Comparison of ENCODE assay signal across 11 cellular contexts in genomic region chr14:63650336-63650952, GRCh38. TPM values are rescaled to one million over a fixed set of nuclear protein-coding genes. Genes with fewer than 3 reads are reported as not detected.
DNase-seq lines count a peak whose midpoint lies in the region; ATAC-seq, FAIRE-seq and TF ChIP-seq lines count a peak whose summit lies in the region.
"Had no signal": no experiment of that assay in that cellular context is flagged by ENCODE, and none has a peak within 500 bp of the region (broad histone marks: within the 10 kb centered on the region; RNA-seq: fewer than 3 reads in every experiment).

No MANE protein-coding gene starts in this region.

- H3K27me3 ChIP-seq in CD4-positive, alpha-beta T cell (ENCODE audit: control insufficient read depth, insufficient read depth, low read length): no peaks in the 10 kb centered on the region
- H3K27me3 ChIP-seq in pancreas: no peaks in the 10 kb centered on the region
- H3K27me3 ChIP-seq in suprapubic skin: no peaks in the 10 kb centered on the region
- H3K27me3 ChIP-seq: BE2C, ovary had no signal

- peak overlapping the region; percentile 80 for H3K27ac ChIP-seq in CD4-positive, alpha-beta T cell (ENCODE audit: low read depth, low read length)
- H3K27ac ChIP-seq in pancreas (peak overlapping the region; percentile 33 to 72 (median 54)), suprapubic skin (no peak overlapping the region)
- H3K27ac ChIP-seq: ovary had no signal

- peak overlapping the region; percentile 85 for H3K4me3 Mint-ChIP-seq in CD4-positive, alpha-beta T cell

- ATAC-seq in CD4-positive, alpha-beta T cell (ENCODE audit: poor library complexity): peak; percentile 97
- ATAC-seq in HG03442 (IDR thresholded peaks at IDR 0.05; ENCODE audit: unreplicated experiment): peak; percentile 67
- peak; percentile 68 to 97 (median 92) for ATAC-seq in pancreas

- 40 to 44% methylated on average over 3 of the region's 3 CpGs for whole genome bisulfite sequencing in pancreas, 2 donors
- 88% methylated on average over 3 of the region's 3 CpGs for whole genome bisulfite sequencing in suprapubic skin

- H3K4me1 ChIP-seq in pancreas: peaks cover 5 to 10% (median 8%) of the 10 kb centered on the region in 3 donors
- no peaks in the 10 kb centered on the region for H3K4me1 ChIP-seq in suprapubic skin
- H3K4me1 ChIP-seq: BE2C had no signal

- H3K9me3 ChIP-seq in CD4-positive, alpha-beta T cell (ENCODE audit: control insufficient read depth, low read length): no peaks in the 10 kb centered on the region
- H3K9me3 ChIP-seq in pancreas (no peaks in the 10 kb centered on the region), suprapubic skin (no peaks in the 10 kb centered on the region)
- H3K9me3 ChIP-seq: BE2C, ovary had no signal

- no peak for FAIRE-seq in pancreas (lab: Jason Lieb, UNC)

- H3K27ac Mint-ChIP-seq in CD4-positive, alpha-beta T cell: peak overlapping the region; percentile 100

- no peak for TF ChIP-seq POLR2A in suprapubic skin (IDR thresholded peaks at IDR 0.05)

- no peak for TF ChIP-seq CTCF in CD4-positive, alpha-beta T cell (IDR thresholded peaks at IDR 0.05)
- TF ChIP-seq CTCF in pancreas (IDR thresholded peaks at IDR 0.05): no peak
- no peak for TF ChIP-seq CTCF in GM13976 (IDR thresholded peaks at IDR 0.05; ENCODE audit: borderline replicate concordance, control extremely low read depth, extremely low read depth, insufficient read depth, missing control alignments)
- no peak for TF ChIP-seq CTCF in suprapubic skin (IDR thresholded peaks at IDR 0.05)
- no peak for TF ChIP-seq CTCF in GM20000 (IDR thresholded peaks at IDR 0.05; ENCODE audit: extremely low read depth, missing control alignments)

- no peak overlapping the region for H3K4me3 ChIP-seq in pancreas
- H3K4me3 ChIP-seq in suprapubic skin: no peak overlapping the region
- H3K4me3 ChIP-seq: ovary had no signal

- POLR2A ChIA-PET in CD4-positive, alpha-beta T cell (lab: Charles Lee): interaction anchor here (0.6 to 4.8 kb wide), 32 partner anchors 8 to 1018 kb away, joined by 3 to 268 read pairs (median 4); partner anchors contain the start of genes PPP2R5E, SGPP1, WDR89 and ZBTB1

- TF ChIP-seq EP300 in suprapubic skin (IDR thresholded peaks at IDR 0.05): no peak

- H3K36me3 Mint-ChIP-seq in CD4-positive, alpha-beta T cell (ENCODE audit: low read depth): peaks cover 40% of the 10 kb centered on the region

- peaks cover 0 to 3% (median 0%) of the 10 kb centered on the region in 3 donors for H3K36me3 ChIP-seq in pancreas
- H3K36me3 ChIP-seq in suprapubic skin: no peaks in the 10 kb centered on the region
- H3K36me3 ChIP-seq: BE2C, ovary had no signal

- in situ Hi-C loops in GM13976 (cut with MboI; ENCODE audit: low sequenced_read_pairs, unreplicated experiment): no loop called here

- H3K9me3 Mint-ChIP-seq in CD4-positive, alpha-beta T cell: no peaks in the 10 kb centered on the region

- peak; percentile 35 to 70 (median 52) for DNase-seq in CD4-positive, alpha-beta T cell
- DNase-seq in activated T-helper 1 cell treated with anti-CD3 and anti-CD28 coated beads, Interleukin-2, amount 50 U/mL, for 16 hours (ENCODE audit: low read depth in 1 of 2, low spot score in 1 of 2): peak; percentile 11 to 18
- DNase-seq in pancreas (peak in 2 of 6 donors; percentile 48 to 51), NCI-H1930 (lab: John Stamatoyannopoulos, UW) (no peak), GM13976 (ENCODE audit: low spot score) (no peak), suprapubic skin (ENCODE audit: low spot score in 2 of 2) (no peak), GM20000 (ENCODE audit: low spot score) (no peak)
- DNase-seq: BE2C, GOT3, ovary had no signal

- CTCF ChIA-PET in CD4-positive, alpha-beta T cell (lab: Charles Lee): interaction anchor here (0.7 to 3.2 kb wide), 3 partner anchors 9 to 34 kb away, joined by 3 to 15 read pairs (median 3); partner anchors contain the start of gene WDR89

- no peaks in the 10 kb centered on the region for H3K27me3 Mint-ChIP-seq in CD4-positive, alpha-beta T cell

- peaks cover 50% of the 10 kb centered on the region for H3K4me1 Mint-ChIP-seq in CD4-positive, alpha-beta T cell (ENCODE audit: low read depth)

- intact Hi-C loops in CD4-positive, alpha-beta T cell (cut with DNase I, micrococcal nuclease): loop anchor here in 1 of 2 experiments (1.0 to 5.0 kb wide), 2 partner anchors 8 to 37 kb away; no protein-coding TSS in a partner anchor
- intact Hi-C loops in pancreas (cut with DNase I): no loop called here

RNA-seq across cellular contexts. Expression of gene WDR89, which starts 8.8 kb away (rescaled TPM):
- total RNA-seq in CD4-positive, alpha-beta T cell: 10 to 100 TPM; 12.4 to 13.4 TPM
- total RNA-seq in pancreas (10 to 100 TPM in 1 of 6 donors, 1 to 10 TPM in 5; 4.3 to 11.0 (median 7.6) TPM), suprapubic skin (1 to 10 TPM; 4.7 to 6.5 (median 6.0) TPM)
- 1 to 10 TPM; 4.0 to 6.6 TPM for polyA plus RNA-seq in pancreas

Comparison
In these comparisons a context has a peak if more than half of its experiments do, and no peak if none do; other contexts are left out.
1. DNase-seq: peak in CD4-positive, alpha-beta T cell (10 of 10) and activated T-helper 1 cell treated with anti-CD3 and anti-CD28 coated beads, Interleukin-2, amount 50 U/mL, for 16 hours (2 of 2); none in NCI-H1930 (0 of 2), GM13976 (single experiment), suprapubic skin (0 of 2) and GM20000 (single experiment).
2. Peak in every context shown above with its lines, with median percentiles within 50 percentile points of each other: ATAC-seq.